12 cellular contexts compared by ENCODE assay signal in genomic region chr2:111155610-111156009, GRCh38. TPM values are rescaled to one million over a fixed set of nuclear protein-coding genes. Genes with fewer than 3 reads are reported as not detected.
DNase-seq lines count a peak whose midpoint lies in the region; ATAC-seq and TF ChIP-seq lines count a peak whose summit lies in the region.
"Had no signal": no experiment of that assay in that cellular context is flagged by ENCODE, and none has a peak within 500 bp of the region (broad histone marks: within the 10 kb centered on the region; RNA-seq: fewer than 3 reads in every experiment).

No MANE protein-coding gene starts in this region.

- CTCF ChIA-PET in activated B cell treated with CpG ODN at 0.5 μM for 24 hours (lab: Charles Lee): interaction anchor here (1.1 to 2.9 kb wide), 3 partner anchors 8 to 38 kb away, joined by 3 to 15 read pairs (median 10); partner anchors contain the start of gene BCL2L11

- no peaks in the 10 kb centered on the region for H3K9me3 ChIP-seq in Karpas-422 (ENCODE audit: low read length)
- H3K9me3 ChIP-seq: sigmoid colon had no signal

- no peaks in the 10 kb centered on the region for H3K9me2 ChIP-seq in Karpas-422 (replicated peaks; ENCODE audit: insufficient read depth, low read length)

- peaks cover 92% of the 10 kb centered on the region for H3K79me2 ChIP-seq in Karpas-422 (ENCODE audit: low read length)

- H3K36me3 Mint-ChIP-seq in activated B cell treated with CpG ODN at 0.5 μM for 24 hours (ENCODE audit: low read depth): peaks cover 85% of the 10 kb centered on the region
- H3K36me3 Mint-ChIP-seq in memory B cell: peaks cover 26% of the 10 kb centered on the region
- H3K36me3 Mint-ChIP-seq in glutamatergic neuron (ENCODE audit: unreplicated experiment): no peaks in the 10 kb centered on the region

- H3K4me3 ChIP-seq in Karpas-422 (ENCODE audit: low read length): peak overlapping the region; percentile 23; the same call in 1 of the 2 replicates
- H3K4me3 ChIP-seq: sigmoid colon had no signal

- peak overlapping the region; percentile 35 for H3K4me3 Mint-ChIP-seq in activated B cell treated with CpG ODN at 0.5 μM for 24 hours
- no peak overlapping the region for H3K4me3 Mint-ChIP-seq in memory B cell
- H3K4me3 Mint-ChIP-seq in glutamatergic neuron (ENCODE audit: unreplicated experiment): no peak overlapping the region
- H3K4me3 Mint-ChIP-seq: CD4-positive, CD25-positive, alpha-beta regulatory T cell; dendritic cell treated with granulocyte-macrophage colony-stimulating factor and Interleukin-4, amounts not matched to agents 40 ng/mL and 50 ng/mL, for 4 days had no signal

- DNase-seq in DMS153 treated with DMSO at 0.1 percent for 48 hours (lab: John Stamatoyannopoulos, UW; ENCODE audit: unreplicated experiment) (peak; percentile 34), Karpas-422 (no peak), activated B cell treated with CpG ODN at 0.5 μM for 24 hours (no peak), memory B cell (ENCODE audit: low spot score in 2 of 2) (no peak), glutamatergic neuron (no peak), HuH-7 (ENCODE audit: low spot score) (no peak), AG08395 (ENCODE audit: low spot score) (no peak), SK-N-DZ (ENCODE audit: low spot score) (no peak)
- DNase-seq: CD4-positive, CD25-positive, alpha-beta regulatory T cell; naive thymus-derived CD4-positive, alpha-beta T cell; sigmoid colon had no signal

- H3K9ac ChIP-seq in Karpas-422 (ENCODE audit: low read length): peak overlapping the region; percentile 43

- no peaks in the 10 kb centered on the region for H3K27me3 ChIP-seq in Karpas-422 (ENCODE audit: low read length)
- H3K27me3 ChIP-seq: sigmoid colon had no signal

- TF ChIP-seq CTCF in activated B cell treated with CpG ODN at 0.5 μM for 24 hours (IDR thresholded peaks at IDR 0.05) (no peak), glutamatergic neuron (IDR thresholded peaks at IDR 0.05; ENCODE audit: partially characterized antibody, unreplicated experiment) (no peak)

- peak overlapping the region; percentile 95 for H3K27ac Mint-ChIP-seq in activated B cell treated with CpG ODN at 0.5 μM for 24 hours
- H3K27ac Mint-ChIP-seq in memory B cell: peak overlapping the region; percentile 97
- no peak overlapping the region for H3K27ac Mint-ChIP-seq in glutamatergic neuron (ENCODE audit: unreplicated experiment)
- H3K27ac Mint-ChIP-seq: dendritic cell treated with granulocyte-macrophage colony-stimulating factor and Interleukin-4, amounts not matched to agents 40 ng/mL and 50 ng/mL, for 4 days had no signal

- no peak overlapping the region for H2AFZ ChIP-seq in Karpas-422 (ENCODE audit: low read length)

- peaks cover 82% of the 10 kb centered on the region for H4K20me1 ChIP-seq in Karpas-422 (ENCODE audit: insufficient read depth, low read depth, low read length)

- H3K9me3 Mint-ChIP-seq in activated B cell treated with CpG ODN at 0.5 μM for 24 hours: no peaks in the 10 kb centered on the region
- H3K9me3 Mint-ChIP-seq in memory B cell: no peaks in the 10 kb centered on the region
- H3K9me3 Mint-ChIP-seq in glutamatergic neuron (ENCODE audit: unreplicated experiment): no peaks in the 10 kb centered on the region
- H3K9me3 Mint-ChIP-seq: dendritic cell treated with granulocyte-macrophage colony-stimulating factor and Interleukin-4, amounts not matched to agents 40 ng/mL and 50 ng/mL, for 4 days; naive thymus-derived CD4-positive, alpha-beta T cell had no signal

- ATAC-seq in activated B cell treated with CpG ODN at 0.5 μM for 24 hours (ENCODE audit: low read depth) (no peak), memory B cell (ENCODE audit: low read depth) (no peak)
- ATAC-seq: naive thymus-derived CD4-positive, alpha-beta T cell had no signal

- H3K4me1 ChIP-seq in Karpas-422 (ENCODE audit: low read length): peaks cover 98% of the 10 kb centered on the region

- peak overlapping the region; percentile 59 for H3K4me2 ChIP-seq in Karpas-422 (ENCODE audit: low read depth, low read length, poor library complexity, severe bottlenecking)

- peak overlapping the region; percentile 95 for H3K27ac ChIP-seq in Karpas-422 (ENCODE audit: low read length)
- H3K27ac ChIP-seq: sigmoid colon had no signal

- intact Hi-C loops in activated B cell treated with CpG ODN at 0.5 μM for 24 hours (cut with micrococcal nuclease): no loop called here

- H3K27me3 Mint-ChIP-seq in activated B cell treated with CpG ODN at 0.5 μM for 24 hours (no peaks in the 10 kb centered on the region), memory B cell (no peaks in the 10 kb centered on the region), glutamatergic neuron (ENCODE audit: unreplicated experiment) (peaks cover 5% of the 10 kb centered on the region)
- H3K27me3 Mint-ChIP-seq: dendritic cell treated with granulocyte-macrophage colony-stimulating factor and Interleukin-4, amounts not matched to agents 40 ng/mL and 50 ng/mL, for 4 days had no signal

- H3K36me3 ChIP-seq in Karpas-422 (ENCODE audit: insufficient read depth, low read length): peaks cover 51% of the 10 kb centered on the region

- H3K4me1 Mint-ChIP-seq in activated B cell treated with CpG ODN at 0.5 μM for 24 hours (peaks cover 57% of the 10 kb centered on the region), memory B cell (peaks cover 37% of the 10 kb centered on the region), glutamatergic neuron (ENCODE audit: low read depth, unreplicated experiment) (peaks cover 11% of the 10 kb centered on the region)

- POLR2A ChIA-PET in activated B cell treated with CpG ODN at 0.5 μM for 24 hours (lab: Charles Lee): interaction anchor here (1.0 to 4.9 kb wide), 7 partner anchors 9 to 63 kb away, joined by 3 to 136 read pairs (median 38); partner anchors contain the start of gene BCL2L11

RNA-seq across cellular contexts. Expression of gene BCL2L11, which starts 34.9 kb away (rescaled TPM):
- total RNA-seq in Karpas-422 (2014; rRNA removed; shearing (Covaris generic); ENCODE audit: low replicate concordance): 29.7 and 51.9 TPM in 2 replicates
- 205 and 221 TPM in 2 replicates for total RNA-seq in activated B cell treated with CpG ODN at 0.5 μM for 24 hours
- total RNA-seq in glutamatergic neuron (ENCODE audit: unreplicated experiment): 20.0 TPM
- polyA plus RNA-seq in SK-N-DZ (2014; cell fraction: cytosol; rRNA removed): 18.6 and 19.4 TPM in 2 replicates
- 14.6 and 27.2 TPM in 2 replicates for polyA plus RNA-seq in SK-N-DZ (2014; cell fraction: nucleus; rRNA removed)
